In genomic region chr16:88035292-88035691, GRCh38 we compare ENCODE assay signal across 2 cellular contexts.
TF ChIP-seq lines count a peak whose summit lies in the region.

No MANE protein-coding gene starts in this region.

TF ChIP-seq in A549, 52 proteins besides CTCF, POLR2A, EP300 and RAD21:
- TF ChIP-seq, protein P1, sequence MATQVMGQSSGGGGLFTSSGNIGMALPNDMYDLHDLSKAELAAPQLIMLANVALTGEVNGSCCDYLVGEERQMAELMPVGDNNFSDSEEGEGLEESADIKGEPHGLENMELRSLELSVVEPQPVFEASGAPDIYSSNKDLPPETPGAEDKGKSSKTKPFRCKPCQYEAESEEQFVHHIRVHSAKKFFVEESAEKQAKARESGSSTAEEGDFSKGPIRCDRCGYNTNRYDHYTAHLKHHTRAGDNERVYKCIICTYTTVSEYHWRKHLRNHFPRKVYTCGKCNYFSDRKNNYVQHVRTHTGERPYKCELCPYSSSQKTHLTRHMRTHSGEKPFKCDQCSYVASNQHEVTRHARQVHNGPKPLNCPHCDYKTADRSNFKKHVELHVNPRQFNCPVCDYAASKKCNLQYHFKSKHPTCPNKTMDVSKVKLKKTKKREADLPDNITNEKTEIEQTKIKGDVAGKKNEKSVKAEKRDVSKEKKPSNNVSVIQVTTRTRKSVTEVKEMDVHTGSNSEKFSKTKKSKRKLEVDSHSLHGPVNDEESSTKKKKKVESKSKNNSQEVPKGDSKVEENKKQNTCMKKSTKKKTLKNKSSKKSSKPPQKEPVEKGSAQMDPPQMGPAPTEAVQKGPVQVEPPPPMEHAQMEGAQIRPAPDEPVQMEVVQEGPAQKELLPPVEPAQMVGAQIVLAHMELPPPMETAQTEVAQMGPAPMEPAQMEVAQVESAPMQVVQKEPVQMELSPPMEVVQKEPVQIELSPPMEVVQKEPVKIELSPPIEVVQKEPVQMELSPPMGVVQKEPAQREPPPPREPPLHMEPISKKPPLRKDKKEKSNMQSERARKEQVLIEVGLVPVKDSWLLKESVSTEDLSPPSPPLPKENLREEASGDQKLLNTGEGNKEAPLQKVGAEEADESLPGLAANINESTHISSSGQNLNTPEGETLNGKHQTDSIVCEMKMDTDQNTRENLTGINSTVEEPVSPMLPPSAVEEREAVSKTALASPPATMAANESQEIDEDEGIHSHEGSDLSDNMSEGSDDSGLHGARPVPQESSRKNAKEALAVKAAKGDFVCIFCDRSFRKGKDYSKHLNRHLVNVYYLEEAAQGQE (IDR thresholded peaks at IDR 0.05): no peak
- TF ChIP-seq EHMT2 (IDR thresholded peaks at IDR 0.05; ENCODE audit: low read depth) (no peak), BCL3 (IDR thresholded peaks at IDR 0.05) (no peak), KDM5A (IDR thresholded peaks at IDR 0.05) (no peak)

TF ChIP-seq in HCT116, 20 proteins besides CTCF, POLR2A, EP300 and RAD21 (continued from another document):
- no peak for TF ChIP-seq MAX (IDR thresholded peaks at IDR 0.05)
- TF ChIP-seq, protein P2, sequence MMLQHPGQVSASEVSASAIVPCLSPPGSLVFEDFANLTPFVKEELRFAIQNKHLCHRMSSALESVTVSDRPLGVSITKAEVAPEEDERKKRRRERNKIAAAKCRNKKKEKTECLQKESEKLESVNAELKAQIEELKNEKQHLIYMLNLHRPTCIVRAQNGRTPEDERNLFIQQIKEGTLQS (IDR thresholded peaks at IDR 0.05): no peak
- TF ChIP-seq TCF7L2 (IDR thresholded peaks at IDR 0.05; ENCODE audit: borderline replicate concordance, extremely low read depth, insufficient read depth, insufficient read length): no peak
- TF ChIP-seq ZFX (IDR thresholded peaks at IDR 0.05): no peak
- TF ChIP-seq FOSL1 (IDR thresholded peaks at IDR 0.05; ENCODE audit: low read depth): no peak
- TF ChIP-seq YY1 (IDR thresholded peaks at IDR 0.05; ENCODE audit: extremely low read depth, insufficient replicate concordance, low read depth, low read length): no peak
- no peak for TF ChIP-seq ELF1 (IDR thresholded peaks at IDR 0.05; ENCODE audit: borderline replicate concordance, low read depth)
- TF ChIP-seq, protein P1 (IDR thresholded peaks at IDR 0.05; ENCODE audit: low read depth): no peak
- TF ChIP-seq CEBPB (IDR thresholded peaks at IDR 0.05; ENCODE audit: low read depth): no peak
